8 cellular contexts compared by ENCODE assay signal in genomic region chr4:176376032-176376614, GRCh38. TPM values are rescaled to one million over a fixed set of nuclear protein-coding genes. Genes with fewer than 3 reads are reported as not detected.
DNase-seq lines count a peak whose midpoint lies in the region; ATAC-seq and TF ChIP-seq lines count a peak whose summit lies in the region.

No MANE protein-coding gene starts in this region.

- in situ Hi-C loops in Panc1 (cut with HindIII; ENCODE audit: low pct_unique_long_range_greater_than_20kb, low sequenced_read_pairs): no loop called here

- BruUV-seq in A673 (replicated peaks; lab: Mats Ljungman, UMichigan) (no TSS peak), Panc1 (replicated peaks; lab: Mats Ljungman, UMichigan) (no TSS peak)

- CTCF ChIA-PET in A673 (lab: Charles Lee): no interaction called here
- CTCF ChIA-PET in Panc1 (lab: Charles Lee): no interaction called here

- H3K27ac ChIP-seq in A673 (ENCODE audit: low read depth, low read length, poor library complexity, severe bottlenecking): no peak overlapping the region
- no peak overlapping the region for H3K27ac ChIP-seq in Panc1 (ENCODE audit: low read length)

- H3K4me3 ChIP-seq in A673 (ENCODE audit: low read depth, low read length, poor library complexity, severe bottlenecking) (no peak overlapping the region), Panc1 (ENCODE audit: low read depth in 2 of 2, low read length in 2 of 2) (no peak overlapping the region)

- H3K36me3 ChIP-seq in A673 (ENCODE audit: insufficient read depth, low read length, poor library complexity, severe bottlenecking) (no peaks in the 10 kb centered on the region), Panc1 (ENCODE audit: control insufficient read depth, insufficient read depth, low read length) (no peaks in the 10 kb centered on the region)

- no peak for ATAC-seq in Panc1
- ATAC-seq in HG03039 (IDR thresholded peaks at IDR 0.05; ENCODE audit: unreplicated experiment): no peak

- DNase-seq in A673 (ENCODE audit: low spot score) (peak; percentile 35), Panc1 (ENCODE audit: low read depth, low spot score) (no peak), germinal center (ENCODE audit: low spot score) (peak; percentile 8), activated T-cell treated with anti-CD3 and anti-CD28 coated beads for 4 hours (no peak)
- no peak for DNase-seq in stimulated activated CD4-positive, alpha-beta T cell treated with anti-CD3 and anti-CD28 coated beads, Interleukin-15, amount 100 ng/mL, for 24 hours
- no peak for DNase-seq in stimulated activated CD4-positive, alpha-beta T cell treated with anti-CD3 and anti-CD28 coated beads, Interleukin-12 subunit alpha, Interleukin-12 subunit beta, amount 100 ng/mL, for 4 hours

- H3K27me3 ChIP-seq in A673 (replicated peaks; ENCODE audit: insufficient read depth, low read depth, low read length, poor library complexity) (no peaks in the 10 kb centered on the region), Panc1 (ENCODE audit: control insufficient read depth, insufficient read depth, low read length) (no peaks in the 10 kb centered on the region)

- H3K9me3 ChIP-seq in A673 (ENCODE audit: low read depth, low read length, poor library complexity, severe bottlenecking) (no peaks in the 10 kb centered on the region), Panc1 (ENCODE audit: control insufficient read depth, insufficient read depth, low read depth, low read length) (no peaks in the 10 kb centered on the region)

- H3K4me1 ChIP-seq in A673 (ENCODE audit: insufficient read depth, low read length, poor library complexity, severe bottlenecking) (no peaks in the 10 kb centered on the region), Panc1 (ENCODE audit: control insufficient read depth, insufficient read depth, low read length) (peaks cover 3% of the 10 kb centered on the region; the same call in 1 of the 2 replicates)

- POLR2A ChIA-PET in A673 (lab: Charles Lee; ENCODE audit: low non-redundant PET): no interaction called here
- POLR2A ChIA-PET in Panc1 (lab: Charles Lee): no interaction called here

- TF ChIP-seq CTCF in A673 (conservative IDR thresholded peaks at IDR 0.05; ENCODE audit: low read depth, low read length) (peak; percentile 63), GM12874 (IDR thresholded peaks at IDR 0.05; ENCODE audit: insufficient read depth, low read depth, low read length) (peak; percentile 23; the same call in 1 of the 2 replicates), Panc1 (IDR thresholded peaks at IDR 0.05) (peak; percentile 39; the same call in 1 of the 2 replicates)

- intact Hi-C loops in A673 (cut with micrococcal nuclease; ENCODE audit: unreplicated experiment) (loop anchor here (5.0 to 10.0 kb wide), 2 partner anchors 416 to 869 kb away; partner anchors contain the start of gene VEGFC), Panc1 (cut with micrococcal nuclease; ENCODE audit: unreplicated experiment) (loop anchor here (2.0 to 10.0 kb wide), 4 partner anchors 386 to 969 kb away; no protein-coding TSS in a partner anchor)

RNA-seq across cellular contexts. Expression of gene SPCS3, which starts 56.4 kb away (rescaled TPM):
- total RNA-seq in A673 (2021) (118 and 128 TPM in 2 replicates), Panc1 (2021; ENCODE audit: unreplicated experiment) (78.5 TPM)
- 47.3 TPM for polyA plus RNA-seq in Panc1 (2012; ENCODE audit: insufficient read length)

Comparison
In these comparisons a context has a peak if more than half of its experiments do, and no peak if none do; other contexts are left out.
1. DNase-seq: peak in A673 (single experiment) and germinal center (single experiment); none in Panc1 (single experiment), stimulated activated CD4-positive, alpha-beta T cell treated with anti-CD3 and anti-CD28 coated beads, Interleukin-15, amount 100 ng/mL, for 24 hours (single experiment), stimulated activated CD4-positive, alpha-beta T cell treated with anti-CD3 and anti-CD28 coated beads, Interleukin-12 subunit alpha, Interleukin-12 subunit beta, amount 100 ng/mL, for 4 hours (single experiment) and activated T-cell treated with anti-CD3 and anti-CD28 coated beads for 4 hours (single experiment).
2. Peak in every context shown above with its lines, with median percentiles within 50 percentile points of each other: CTCF ChIP-seq.